ENCODE assay signal across 14 cellular contexts in genomic region chr18:32956591-32957310, GRCh38.
DNase-seq lines count a peak whose midpoint lies in the region; TF ChIP-seq lines count a peak whose summit lies in the region.
"Had no signal": no experiment of that assay in that cellular context is flagged by ENCODE, and none has a peak within 500 bp of the region (broad histone marks: within the 10 kb centered on the region; RNA-seq: fewer than 3 reads in every experiment).

No MANE protein-coding gene starts in this region.

- H4K20me1 ChIP-seq in mammary epithelial cell (ENCODE audit: insufficient read depth, low read length), result no peaks in the 10 kb centered on the region

- 17% methylated on average over 3 of the region's 3 CpGs for WGBS in mammary epithelial cell (ENCODE audit: low coverage, missing lambda C conversion rate)

- no peaks in the 10 kb centered on the region for H3K4me1 ChIP-seq in mammary epithelial cell (ENCODE audit: insufficient read depth, low read length)

- dilution Hi-C loops in mammary epithelial cell (cut with HindIII; ENCODE audit: low sequenced_read_pairs), result no loop called here

- H2AFZ ChIP-seq in mammary epithelial cell (ENCODE audit: low read depth, low read length), result no peak overlapping the region

- H3K4me3 ChIP-seq in LNCaP clone FGC (ENCODE audit: low read depth, low read length), result no peak overlapping the region
- H3K4me3 ChIP-seq in mammary epithelial cell (replicated peaks in 1 of 3; ENCODE audit: insufficient read depth in 1 of 3, low read depth in 2 of 3, low read length in 3 of 3), result no peak overlapping the region

- intact Hi-C loops in mammary epithelial cell (cut with micrococcal nuclease), result no loop called here

- DNase-seq in A172 (ENCODE audit: low spot score) (peak; percentile 1), LNCaP clone FGC (ENCODE audit: low read depth) (peak; percentile 4), mammary epithelial cell (peak; percentile 5), kidney tubule cell (ENCODE audit: low spot score) (peak; percentile 10), AML-193 (lab: John Stamatoyannopoulos, UW) (no peak), LoVo (ENCODE audit: low spot score) (no peak), germinal center (ENCODE audit: low spot score) (no peak), NCI-H2227 (lab: John Stamatoyannopoulos, UW; ENCODE audit: unreplicated experiment) (no peak)
- DNase-seq: activated CD4-positive, alpha-beta memory T cell treated with anti-CD3 and anti-CD28 coated beads for 36 hours; activated naive CD4-positive, alpha-beta T cell treated with anti-CD3 and anti-CD28 coated beads, Interleukin-2, amount 10 ng/mL, durations not matched to agents 7 days and 5 days; KG1; naive B cell; NCI-H446; SW 1271 had no signal

- BruUV-seq in mammary epithelial cell (replicated peaks; lab: Mats Ljungman, UMichigan), result no TSS peak

- no peaks in the 10 kb centered on the region for H3K9me3 ChIP-seq in mammary epithelial cell (replicated peaks; ENCODE audit: insufficient read depth, low read length)

- H3K27me3 ChIP-seq in mammary epithelial cell (ENCODE audit: insufficient read depth, low read length), result no peaks in the 10 kb centered on the region

- no peak for TF ChIP-seq CTCF in LNCaP clone FGC (IDR thresholded peaks at IDR 0.05; ENCODE audit: control insufficient read depth, extremely low read depth, insufficient read depth)
- peak in 1 of 2 donors; percentile 36 for TF ChIP-seq CTCF in mammary epithelial cell (conservative IDR thresholded peaks at IDR 0.05 in 1 of 2, IDR thresholded peaks at IDR 0.05 in 1 of 2; ENCODE audit: extremely low read depth in 1 of 2, insufficient read depth in 1 of 2, low read depth in 1 of 2, low read length in 2 of 2)

- no peak overlapping the region for H3K4me2 ChIP-seq in mammary epithelial cell (ENCODE audit: insufficient read depth, low read depth, low read length)

- no peak overlapping the region for H3K27ac ChIP-seq in mammary epithelial cell (ENCODE audit: insufficient read depth, low read depth, low read length)

- in situ Hi-C loops in mammary epithelial cell (cut with MboI; ENCODE audit: low sequenced_read_pairs in 2 of 2), result no loop called here

- no peaks in the 10 kb centered on the region for H3K36me3 ChIP-seq in mammary epithelial cell (ENCODE audit: insufficient read depth, low read length)

- CTCF ChIA-PET in mammary epithelial cell (lab: Charles Lee; ENCODE audit: low non-redundant PET), result no interaction called here

- no peaks in the 10 kb centered on the region for H3K79me2 ChIP-seq in mammary epithelial cell (ENCODE audit: insufficient read depth, low read length)

- H3K9ac ChIP-seq in mammary epithelial cell (ENCODE audit: insufficient read depth, low read length), result no peak overlapping the region

Comparison
In these comparisons a context has a peak if more than half of its experiments do, and no peak if none do; other contexts are left out.
1. DNase-seq: peak in A172 (single experiment), LNCaP clone FGC (single experiment), mammary epithelial cell (single experiment) and kidney tubule cell (single experiment); none in AML-193 (0 of 2), LoVo (single experiment), germinal center (single experiment) and NCI-H2227 (single experiment).